Comparison of ENCODE assay signal across 23 cellular contexts in genomic region chr9:38126730-38127129, GRCh38. TPM values are rescaled to one million over a fixed set of nuclear protein-coding genes. Genes with fewer than 3 reads are reported as not detected.
DNase-seq lines count a peak whose midpoint lies in the region; TF ChIP-seq lines count a peak whose summit lies in the region.
"Had no signal": no experiment of that assay in that cellular context is flagged by ENCODE, and none has a peak within 500 bp of the region (broad histone marks: within the 10 kb centered on the region; RNA-seq: fewer than 3 reads in every experiment).

No MANE protein-coding gene starts in this region.

- intact Hi-C loops in activated T-helper 2 cell treated with anti-CD3 and anti-CD28 coated beads, Interferon-gamma antibody, Interleukin-2, Interleukin-4, amounts not matched to agents 10 μg/mL and 5 μg/mL and 100 μg/mL, durations not matched to agents 14 hours and 24 hours and 36 hours (cut with micrococcal nuclease): no loop called here
- intact Hi-C loops in breast epithelium (cut with DNase I; ENCODE audit: low total_unique reads) (loop anchor here (5.0 kb wide), 1 partner anchor 774 kb away; no protein-coding TSS in a partner anchor), CD14-positive monocyte (cut with micrococcal nuclease) (no loop called here)

- DNase-seq in DMS53 (lab: John Stamatoyannopoulos, UW) (peak; percentile 93), NCI-H1092 (lab: John Stamatoyannopoulos, UW) (peak; percentile 96), NCI-H345 treated with DMSO at 0.1 percent for 48 hours (lab: John Stamatoyannopoulos, UW; ENCODE audit: unreplicated experiment) (peak; percentile 59), SJCRH30 (peak; percentile 21 to 53), NCI-H2227 (lab: John Stamatoyannopoulos, UW; ENCODE audit: unreplicated experiment) (no peak), breast epithelium (ENCODE audit: low spot score in 2 of 2) (no peak), CD14-positive monocyte (ENCODE audit: low spot score) (no peak)
- no peak for DNase-seq in activated T-helper 2 cell treated with anti-CD3 and anti-CD28 coated beads, Interferon-gamma antibody, Interleukin-2, Interleukin-4, amounts not matched to agents 10 μg/mL and 5 μg/mL and 100 μg/mL, durations not matched to agents 14 hours and 24 hours and 36 hours (ENCODE audit: low spot score)
- DNase-seq: activated gamma-delta T cell treated with Interleukin-2 at 50 U/mL for 16 hours; effector memory CD8-positive, alpha-beta T cell; left lung; natural killer cell; ovary; stimulated activated naive CD8-positive, alpha-beta T cell treated with anti-CD3 and anti-CD28 coated beads, Interleukin-15, amount 100 ng/mL, for 72 hours; T-helper 2 cell; trophoblast cell had no signal

- no peak for TF ChIP-seq POLR2A in breast epithelium (IDR thresholded peaks at IDR 0.05)

- H3K27ac ChIP-seq in SJCRH30 (peak overlapping the region; percentile 28; the same call in 1 of the 2 replicates), breast epithelium (no peak overlapping the region)
- H3K27ac ChIP-seq: esophagus muscularis mucosa, hepatocyte, left lung, ovary, right atrium auricular region, SK-N-MC had no signal

- H3K4me3 ChIP-seq in SJCRH30: no peak overlapping the region
- H3K4me3 ChIP-seq in breast epithelium: no peak overlapping the region
- H3K4me3 ChIP-seq: esophagus muscularis mucosa, hepatocyte, left lung, ovary, right atrium auricular region, SK-N-MC had no signal

- H3K36me3 ChIP-seq in SJCRH30 (no peaks in the 10 kb centered on the region), breast epithelium (no peaks in the 10 kb centered on the region)
- H3K36me3 ChIP-seq: esophagus muscularis mucosa, left lung, ovary, right atrium auricular region had no signal

- H3K4me1 Mint-ChIP-seq in activated T-helper 2 cell treated with anti-CD3 and anti-CD28 coated beads, Interferon-gamma antibody, Interleukin-2, Interleukin-4, amounts not matched to agents 10 μg/mL and 5 μg/mL and 100 μg/mL, durations not matched to agents 14 hours and 24 hours and 36 hours (ENCODE audit: low read depth): no peaks in the 10 kb centered on the region
- no peaks in the 10 kb centered on the region for H3K4me1 Mint-ChIP-seq in CD14-positive monocyte
- H3K4me1 Mint-ChIP-seq: natural killer cell, WTC11 had no signal

- H3K4me1 ChIP-seq in SJCRH30: peaks cover 20% of the 10 kb centered on the region
- H3K4me1 ChIP-seq in breast epithelium: no peaks in the 10 kb centered on the region
- H3K4me1 ChIP-seq: esophagus muscularis mucosa, left lung, right atrium auricular region had no signal

- TF ChIP-seq CTCF in breast epithelium (IDR thresholded peaks at IDR 0.05) (no peak), CD14-positive monocyte (IDR thresholded peaks at IDR 0.05) (no peak)

- H3K27me3 ChIP-seq in SJCRH30 (no peaks in the 10 kb centered on the region), breast epithelium (no peaks in the 10 kb centered on the region)
- H3K27me3 ChIP-seq: esophagus muscularis mucosa, hepatocyte, ovary, right atrium auricular region had no signal

- no peaks in the 10 kb centered on the region for H3K9me3 Mint-ChIP-seq in activated T-helper 2 cell treated with anti-CD3 and anti-CD28 coated beads, Interferon-gamma antibody, Interleukin-2, Interleukin-4, amounts not matched to agents 10 μg/mL and 5 μg/mL and 100 μg/mL, durations not matched to agents 14 hours and 24 hours and 36 hours
- H3K9me3 Mint-ChIP-seq in CD14-positive monocyte: no peaks in the 10 kb centered on the region
- H3K9me3 Mint-ChIP-seq: activated CD4-positive, alpha-beta memory T cell treated with anti-CD3 and anti-CD28 coated beads for 36 hours; effector memory CD8-positive, alpha-beta T cell; natural killer cell; stimulated activated naive CD8-positive, alpha-beta T cell treated with anti-CD3 and anti-CD28 coated beads, Interleukin-15, amount 100 ng/mL, for 72 hours had no signal

- no peak overlapping the region for H3K27ac Mint-ChIP-seq in activated T-helper 2 cell treated with anti-CD3 and anti-CD28 coated beads, Interferon-gamma antibody, Interleukin-2, Interleukin-4, amounts not matched to agents 10 μg/mL and 5 μg/mL and 100 μg/mL, durations not matched to agents 14 hours and 24 hours and 36 hours
- no peak overlapping the region for H3K27ac Mint-ChIP-seq in CD14-positive monocyte
- H3K27ac Mint-ChIP-seq: activated CD4-positive, alpha-beta memory T cell treated with anti-CD3 and anti-CD28 coated beads for 36 hours; brain; effector memory CD8-positive, alpha-beta T cell; natural killer cell; stimulated activated naive CD8-positive, alpha-beta T cell treated with anti-CD3 and anti-CD28 coated beads, Interleukin-15, amount 100 ng/mL, for 72 hours; WTC11 had no signal

- H3K27me3 Mint-ChIP-seq in activated T-helper 2 cell treated with anti-CD3 and anti-CD28 coated beads, Interferon-gamma antibody, Interleukin-2, Interleukin-4, amounts not matched to agents 10 μg/mL and 5 μg/mL and 100 μg/mL, durations not matched to agents 14 hours and 24 hours and 36 hours (ENCODE audit: low read depth): peaks cover 7% of the 10 kb centered on the region
- peaks cover 5 to 9% (median 8%) of the 10 kb centered on the region in 3 donors for H3K27me3 Mint-ChIP-seq in CD14-positive monocyte (ENCODE audit: low read depth in 3 of 3)

- no peaks in the 10 kb centered on the region for H3K36me3 Mint-ChIP-seq in activated T-helper 2 cell treated with anti-CD3 and anti-CD28 coated beads, Interferon-gamma antibody, Interleukin-2, Interleukin-4, amounts not matched to agents 10 μg/mL and 5 μg/mL and 100 μg/mL, durations not matched to agents 14 hours and 24 hours and 36 hours (ENCODE audit: low read depth)
- no peaks in the 10 kb centered on the region for H3K36me3 Mint-ChIP-seq in CD14-positive monocyte
- H3K36me3 Mint-ChIP-seq: activated CD4-positive, alpha-beta memory T cell treated with anti-CD3 and anti-CD28 coated beads for 36 hours; brain; natural killer cell; WTC11 had no signal

- H3K4me3 Mint-ChIP-seq in activated T-helper 2 cell treated with anti-CD3 and anti-CD28 coated beads, Interferon-gamma antibody, Interleukin-2, Interleukin-4, amounts not matched to agents 10 μg/mL and 5 μg/mL and 100 μg/mL, durations not matched to agents 14 hours and 24 hours and 36 hours (ENCODE audit: low read depth): no peak overlapping the region
- H3K4me3 Mint-ChIP-seq in CD14-positive monocyte: no peak overlapping the region
- H3K4me3 Mint-ChIP-seq: activated CD4-positive, alpha-beta memory T cell treated with anti-CD3 and anti-CD28 coated beads for 36 hours; brain; effector memory CD8-positive, alpha-beta T cell; natural killer cell; stimulated activated naive CD8-positive, alpha-beta T cell treated with anti-CD3 and anti-CD28 coated beads, Interleukin-15, amount 100 ng/mL, for 72 hours; WTC11 had no signal

- no peaks in the 10 kb centered on the region for H3K9me3 ChIP-seq in SJCRH30 (replicated peaks)
- H3K9me3 ChIP-seq in breast epithelium: no peaks in the 10 kb centered on the region
- H3K9me3 ChIP-seq: esophagus muscularis mucosa, left lung, ovary, right atrium auricular region had no signal

RNA-seq across cellular contexts. Expression of gene SHB, which starts 57.7 kb away (rescaled TPM):
- total RNA-seq in SJCRH30 (2014; rRNA removed; shearing (Covaris generic)): 14.7 and 14.9 TPM in 2 replicates
- total RNA-seq in activated T-helper 2 cell treated with anti-CD3 and anti-CD28 coated beads, Interferon-gamma antibody, Interleukin-2, Interleukin-4, amounts not matched to agents 10 μg/mL and 5 μg/mL and 100 μg/mL, durations not matched to agents 14 hours and 24 hours and 36 hours: 1.7 and 1.9 TPM in 2 replicates
- 10 to 100 TPM in 2 of 3 donors, 1 to 10 TPM in 1; 3.8 to 18.7 (median 17.9) TPM for total RNA-seq in breast epithelium
- under 1 TPM; 0.27 to 0.31 TPM for polyA plus RNA-seq in CD14-positive monocyte

Comparison
In these comparisons a context has a peak if more than half of its experiments do, and no peak if none do; other contexts are left out.
1. DNase-seq: peak in DMS53 (single experiment), NCI-H1092 (single experiment), NCI-H345 treated with DMSO at 0.1 percent for 48 hours (single experiment) and SJCRH30 (2 of 2); none in NCI-H2227 (single experiment), activated T-helper 2 cell treated with anti-CD3 and anti-CD28 coated beads, Interferon-gamma antibody, Interleukin-2, Interleukin-4, amounts not matched to agents 10 μg/mL and 5 μg/mL and 100 μg/mL, durations not matched to agents 14 hours and 24 hours and 36 hours (single experiment), breast epithelium (0 of 2) and CD14-positive monocyte (single experiment).